In genomic region chr17:74192950-74193781, GRCh38 we compare ENCODE assay signal across 9 cellular contexts. TPM values are rescaled to one million over a fixed set of nuclear protein-coding genes. Genes with fewer than 3 reads are reported as not detected.
A peak's percentile ranks its signal among the peaks of the same experiment; 100 is the strongest.
DNase-seq lines count a peak whose midpoint lies in the region; ATAC-seq and TF ChIP-seq lines count a peak whose summit lies in the region.
"Had no signal": no experiment of that assay in that cellular context is flagged by ENCODE, and none has a peak within 500 bp of the region (broad histone marks: within the 10 kb centered on the region; RNA-seq: fewer than 3 reads in every experiment).

No MANE protein-coding gene starts in this region.

- TF ChIP-seq CTCF in body of pancreas (IDR thresholded peaks at IDR 0.05): no peak
- TF ChIP-seq CTCF in neural crest cell (conservative IDR thresholded peaks at IDR 0.05): no peak

- H3K4me3 Mint-ChIP-seq in neural crest cell: no peak overlapping the region

- ATAC-seq in body of pancreas (peak; percentile 48), GM18505 (IDR thresholded peaks at IDR 0.05; ENCODE audit: unreplicated experiment) (no peak), GM21723 (IDR thresholded peaks at IDR 0.05; ENCODE audit: unreplicated experiment) (no peak)

- H3K27ac ChIP-seq in body of pancreas: peak overlapping the region in 2 of 4 donors; percentile 28 to 34

- H3K27me3 Mint-ChIP-seq in neural crest cell (ENCODE audit: low read depth): peaks cover 29% of the 10 kb centered on the region

- DNase-seq in DMS79 treated with DMSO at 0.1 percent for 48 hours (lab: John Stamatoyannopoulos, UW) (peak; percentile 23), NCI-H146 (lab: John Stamatoyannopoulos, UW) (peak; percentile 95), body of pancreas (peak; percentile 21 to 81 (median 58)), neural crest cell (ENCODE audit: low read depth, low spot score) (no peak), activated gamma-delta T cell (lab: John Stamatoyannopoulos, UW) (no peak), DMS114 treated with DMSO at 0.1 percent for 48 hours (lab: John Stamatoyannopoulos, UW; ENCODE audit: unreplicated experiment) (no peak)
- DNase-seq: T-helper 2 cell had no signal

- H3K4me1 Mint-ChIP-seq in neural crest cell: peaks cover 31% of the 10 kb centered on the region

- no peaks in the 10 kb centered on the region for H3K9me3 Mint-ChIP-seq in neural crest cell

- WGBS in body of pancreas, 2 donors: 38 to 54% methylated on average over 7 to 12 of the region's 12 CpGs

- no peaks in the 10 kb centered on the region for H3K36me3 ChIP-seq in body of pancreas (replicated peaks in 1 of 2; ENCODE audit: insufficient read depth in 1 of 2, low read depth in 2 of 2)

- no peak overlapping the region for H3K4me3 ChIP-seq in body of pancreas

- peaks cover 12% of the 10 kb centered on the region for H3K4me1 ChIP-seq in body of pancreas

- no peaks in the 10 kb centered on the region for H3K9me3 ChIP-seq in body of pancreas

- no peak for TF ChIP-seq POLR2A in body of pancreas (IDR thresholded peaks at IDR 0.05)
- no peak for TF ChIP-seq POLR2A in GM18505 (IDR thresholded peaks at IDR 0.05; ENCODE audit: borderline replicate concordance, extremely low read depth, insufficient read depth, insufficient read length)

- no peaks in the 10 kb centered on the region for H3K36me3 Mint-ChIP-seq in neural crest cell (ENCODE audit: low read depth)

- H3K27me3 ChIP-seq in body of pancreas: no peaks in the 10 kb centered on the region

- peak overlapping the region; percentile 1 for H3K27ac Mint-ChIP-seq in neural crest cell (ENCODE audit: unreplicated experiment)

- intact Hi-C loops in body of pancreas (cut with DNase I): no loop called here

RNA-seq across cellular contexts. Expression of gene RPL38, which starts 10.3 kb away (rescaled TPM):
- total RNA-seq in body of pancreas: 100 to 1,000 TPM; 141 to 156 TPM
- 967 and 1,042 TPM in 2 replicates for total RNA-seq in neural crest cell

RNA-seq across cellular contexts. Expression of gene TTYH2, which starts 20.2 kb away (rescaled TPM):
- total RNA-seq in body of pancreas: 10 to 100 TPM in 1 of 2 donors, 1 to 10 TPM in 1; 8.0 to 14.8 TPM
- 2.4 and 3.0 TPM in 2 replicates for total RNA-seq in neural crest cell

Comparison
In these comparisons a context has a peak if more than half of its experiments do, and no peak if none do; other contexts are left out.
1. DNase-seq: peak in DMS79 treated with DMSO at 0.1 percent for 48 hours (single experiment), NCI-H146 (single experiment) and body of pancreas (4 of 4); none in neural crest cell (single experiment), activated gamma-delta T cell (single experiment) and DMS114 treated with DMSO at 0.1 percent for 48 hours (single experiment).